Comparison of ENCODE assay signal across 37 cellular contexts in genomic region chr6:49995278-49995677, GRCh38. TPM values are rescaled to one million over a fixed set of nuclear protein-coding genes. Genes with fewer than 3 reads are reported as not detected.
"Had no signal": no experiment of that assay in that cellular context is flagged by ENCODE, and none has a peak within 500 bp of the region (broad histone marks: within the 10 kb centered on the region; RNA-seq: fewer than 3 reads in every experiment).

No MANE protein-coding gene starts in this region.

- DNase-seq: activated B cell treated with CpG ODN at 0.5 μM for 24 hours; activated CD4-positive, alpha-beta memory T cell treated with anti-CD3 and anti-CD28 coated beads for 36 hours; activated CD4-positive, alpha-beta T cell treated with anti-CD3 and anti-CD28 coated beads for 4 hours; activated CD4-positive, alpha-beta T cell treated with anti-CD3 and anti-CD28 coated beads, Interleukin-2, amount 10 ng/mL, durations not matched to agents 24 days and 14 days; activated CD4-positive, alpha-beta T cell treated with anti-CD3 and anti-CD28 coated beads, Interleukin-2, amount 50 U/mL, for 1 hour; activated CD4-positive, alpha-beta T cell treated with anti-CD3 and anti-CD28 coated beads, Interleukin-2, amount 50 U/mL, for 4 hours; activated CD4-positive, CD25-positive, alpha-beta regulatory T cell treated with anti-CD3 and anti-CD28 coated beads, Interleukin-2, amount 50 U/mL, for 72 hours; activated CD8-positive, alpha-beta memory T cell treated with anti-CD3 and anti-CD28 coated beads, Interleukin-2, amount 50 U/mL, for 4 hours; activated CD8-positive, alpha-beta T cell treated with anti-CD3 and anti-CD28 coated beads for 36 hours; activated effector memory CD4-positive, alpha-beta T cell treated with anti-CD3 and anti-CD28 coated beads, Interleukin-2, amount 50 U/mL, for 16 hours; activated gamma-delta T cell treated with Interleukin-2 at 50 U/mL for 16 hours; activated naive CD4-positive, alpha-beta T cell; activated naive CD4-positive, alpha-beta T cell treated with anti-CD3 and anti-CD28 coated beads for 36 hours; activated naive CD4-positive, alpha-beta T cell treated with anti-CD3 and anti-CD28 coated beads, Interleukin-2, amount 50 U/mL, for 16 hours; activated naive CD8-positive, alpha-beta T cell treated with anti-CD3 and anti-CD28 coated beads for 36 hours; activated T-cell treated with anti-CD3 and anti-CD28 coated beads for 4 hours; activated T-cell treated with anti-CD3 and anti-CD28 coated beads, Interleukin-2, amount 50 U/mL, for 1 hour; activated T-cell treated with anti-CD3 and anti-CD28 coated beads, Interleukin-2, amount 50 U/mL, for 4 hours; activated T-cell treated with anti-CD3 and anti-CD28 coated beads, Interleukin-2, amount 50 U/mL, for 72 hours; adrenal gland; amniotic stem cell; aorta; body of pancreas; brain microvascular endothelial cell; central memory CD4-positive, alpha-beta T cell; T-helper 1 cell; T-helper 2 cell; T-helper 9 cell had no signal

- FAIRE-seq: astrocyte, TTC549 had no signal

- H3K36me3 ChIP-seq: adrenal gland, brain microvascular endothelial cell, breast epithelium had no signal

- ATAC-seq: activated CD8-positive, alpha-beta T cell treated with anti-CD3 and anti-CD28 coated beads for 36 hours; activated naive CD4-positive, alpha-beta T cell treated with anti-CD3 and anti-CD28 coated beads, Interleukin-2, amount 50 U/mL, for 72 hours; activated T-cell treated with anti-CD3 and anti-CD28 coated beads, Interleukin-2, amount 50 U/mL, for 4 hours; activated T-cell treated with anti-CD3 and anti-CD28 coated beads, Interleukin-2, amount 50 U/mL, for 72 hours; activated T-helper 17 cell treated with anti-CD3 and anti-CD28 coated beads, Interleukin-2, amount 50 U/mL, for 72 hours; body of pancreas had no signal

- H3K9me3 ChIP-seq: adrenal gland, body of pancreas, breast epithelium had no signal

- H3K27me3 ChIP-seq: adrenal gland, body of pancreas, brain microvascular endothelial cell, breast epithelium had no signal

- H3K4me3 ChIP-seq: adrenal gland, body of pancreas, breast epithelium had no signal

- H3K27ac ChIP-seq: adrenal gland, body of pancreas, brain microvascular endothelial cell, breast epithelium, VCaP had no signal

- H3K4me1 ChIP-seq: adrenal gland, body of pancreas, breast epithelium had no signal

RNA-seq across cellular contexts. Expression of gene DEFB113, which starts 25.9 kb away (rescaled TPM):
- total RNA-seq: activated B cell treated with CpG ODN at 0.5 μM for 24 hours; activated CD4-positive, alpha-beta memory T cell treated with anti-CD3 and anti-CD28 coated beads for 36 hours; activated CD4-positive, alpha-beta T cell treated with anti-CD3 and anti-CD28 coated beads, Interleukin-2, amount 10 ng/mL, durations not matched to agents 24 days and 14 days; activated CD8-positive, alpha-beta memory T cell treated with anti-CD3 and anti-CD28 coated beads for 36 hours; activated CD8-positive, alpha-beta T cell treated with anti-CD3 and anti-CD28 coated beads for 36 hours; activated naive CD4-positive, alpha-beta T cell treated with anti-CD3 and anti-CD28 coated beads for 36 hours; activated naive CD4-positive, alpha-beta T cell treated with anti-CD3 and anti-CD28 coated beads, Interleukin-2, amount 50 U/mL, for 72 hours; activated naive CD8-positive, alpha-beta T cell treated with anti-CD3 and anti-CD28 coated beads for 36 hours; activated T-cell treated with anti-CD3 and anti-CD28 coated beads, Interleukin-2, amount 50 U/mL, for 4 hours; activated T-cell treated with anti-CD3 and anti-CD28 coated beads, Interleukin-2, amount 50 U/mL, for 72 hours; activated T-helper 1 cell treated with anti-CD3 and anti-CD28 coated beads, Interleukin-12 subunit alpha, Interleukin-12 subunit beta, Interleukin-2, Interleukin-4 antibody, amounts not matched to agents 30 ng/mL and 10 ng/mL and 1 ng/mL, durations not matched to agents 14 hours and 24 hours and 36 hours; activated T-helper 17 cell treated with anti-CD3 and anti-CD28 coated beads, Interleukin-2, amount 50 U/mL, for 72 hours; adrenal gland; aorta; astrocyte; body of pancreas; breast epithelium; cardiac septum had no signal
- polyA plus RNA-seq: adrenal gland, aorta had no signal

RNA-seq across cellular contexts. Expression of gene DEFB110, which starts 26.5 kb away (rescaled TPM):
- total RNA-seq: activated B cell treated with CpG ODN at 0.5 μM for 24 hours; activated CD4-positive, alpha-beta memory T cell treated with anti-CD3 and anti-CD28 coated beads for 36 hours; activated CD4-positive, alpha-beta T cell treated with anti-CD3 and anti-CD28 coated beads, Interleukin-2, amount 10 ng/mL, durations not matched to agents 24 days and 14 days; activated CD8-positive, alpha-beta memory T cell treated with anti-CD3 and anti-CD28 coated beads for 36 hours; activated CD8-positive, alpha-beta T cell treated with anti-CD3 and anti-CD28 coated beads for 36 hours; activated naive CD4-positive, alpha-beta T cell treated with anti-CD3 and anti-CD28 coated beads for 36 hours; activated naive CD4-positive, alpha-beta T cell treated with anti-CD3 and anti-CD28 coated beads, Interleukin-2, amount 50 U/mL, for 72 hours; activated naive CD8-positive, alpha-beta T cell treated with anti-CD3 and anti-CD28 coated beads for 36 hours; activated T-cell treated with anti-CD3 and anti-CD28 coated beads, Interleukin-2, amount 50 U/mL, for 4 hours; activated T-cell treated with anti-CD3 and anti-CD28 coated beads, Interleukin-2, amount 50 U/mL, for 72 hours; activated T-helper 1 cell treated with anti-CD3 and anti-CD28 coated beads, Interleukin-12 subunit alpha, Interleukin-12 subunit beta, Interleukin-2, Interleukin-4 antibody, amounts not matched to agents 30 ng/mL and 10 ng/mL and 1 ng/mL, durations not matched to agents 14 hours and 24 hours and 36 hours; activated T-helper 17 cell treated with anti-CD3 and anti-CD28 coated beads, Interleukin-2, amount 50 U/mL, for 72 hours; adrenal gland; aorta; astrocyte; body of pancreas; breast epithelium; cardiac septum had no signal
- polyA plus RNA-seq: adrenal gland, aorta had no signal

RNA-seq across cellular contexts. Expression of gene DEFB114, which starts 31.3 kb away (rescaled TPM):
- total RNA-seq: activated B cell treated with CpG ODN at 0.5 μM for 24 hours; activated CD4-positive, alpha-beta memory T cell treated with anti-CD3 and anti-CD28 coated beads for 36 hours; activated CD4-positive, alpha-beta T cell treated with anti-CD3 and anti-CD28 coated beads, Interleukin-2, amount 10 ng/mL, durations not matched to agents 24 days and 14 days; activated CD8-positive, alpha-beta memory T cell treated with anti-CD3 and anti-CD28 coated beads for 36 hours; activated CD8-positive, alpha-beta T cell treated with anti-CD3 and anti-CD28 coated beads for 36 hours; activated naive CD4-positive, alpha-beta T cell treated with anti-CD3 and anti-CD28 coated beads for 36 hours; activated naive CD4-positive, alpha-beta T cell treated with anti-CD3 and anti-CD28 coated beads, Interleukin-2, amount 50 U/mL, for 72 hours; activated naive CD8-positive, alpha-beta T cell treated with anti-CD3 and anti-CD28 coated beads for 36 hours; activated T-cell treated with anti-CD3 and anti-CD28 coated beads, Interleukin-2, amount 50 U/mL, for 4 hours; activated T-cell treated with anti-CD3 and anti-CD28 coated beads, Interleukin-2, amount 50 U/mL, for 72 hours; activated T-helper 1 cell treated with anti-CD3 and anti-CD28 coated beads, Interleukin-12 subunit alpha, Interleukin-12 subunit beta, Interleukin-2, Interleukin-4 antibody, amounts not matched to agents 30 ng/mL and 10 ng/mL and 1 ng/mL, durations not matched to agents 14 hours and 24 hours and 36 hours; activated T-helper 17 cell treated with anti-CD3 and anti-CD28 coated beads, Interleukin-2, amount 50 U/mL, for 72 hours; adrenal gland; aorta; astrocyte; body of pancreas; breast epithelium; cardiac septum had no signal
- polyA plus RNA-seq: adrenal gland, aorta had no signal

RNA-seq across cellular contexts. Expression of gene DEFB112, which starts 54.5 kb away (rescaled TPM):
- total RNA-seq: activated B cell treated with CpG ODN at 0.5 μM for 24 hours; activated CD4-positive, alpha-beta memory T cell treated with anti-CD3 and anti-CD28 coated beads for 36 hours; activated CD4-positive, alpha-beta T cell treated with anti-CD3 and anti-CD28 coated beads, Interleukin-2, amount 10 ng/mL, durations not matched to agents 24 days and 14 days; activated CD8-positive, alpha-beta memory T cell treated with anti-CD3 and anti-CD28 coated beads for 36 hours; activated CD8-positive, alpha-beta T cell treated with anti-CD3 and anti-CD28 coated beads for 36 hours; activated naive CD4-positive, alpha-beta T cell treated with anti-CD3 and anti-CD28 coated beads for 36 hours; activated naive CD4-positive, alpha-beta T cell treated with anti-CD3 and anti-CD28 coated beads, Interleukin-2, amount 50 U/mL, for 72 hours; activated naive CD8-positive, alpha-beta T cell treated with anti-CD3 and anti-CD28 coated beads for 36 hours; activated T-cell treated with anti-CD3 and anti-CD28 coated beads, Interleukin-2, amount 50 U/mL, for 4 hours; activated T-cell treated with anti-CD3 and anti-CD28 coated beads, Interleukin-2, amount 50 U/mL, for 72 hours; activated T-helper 1 cell treated with anti-CD3 and anti-CD28 coated beads, Interleukin-12 subunit alpha, Interleukin-12 subunit beta, Interleukin-2, Interleukin-4 antibody, amounts not matched to agents 30 ng/mL and 10 ng/mL and 1 ng/mL, durations not matched to agents 14 hours and 24 hours and 36 hours; activated T-helper 17 cell treated with anti-CD3 and anti-CD28 coated beads, Interleukin-2, amount 50 U/mL, for 72 hours; adrenal gland; aorta; astrocyte; body of pancreas; breast epithelium; cardiac septum had no signal
- polyA plus RNA-seq: adrenal gland, aorta had no signal
